Comparison of ENCODE assay signal across 1 cellular context in the genomic region with DNA sequence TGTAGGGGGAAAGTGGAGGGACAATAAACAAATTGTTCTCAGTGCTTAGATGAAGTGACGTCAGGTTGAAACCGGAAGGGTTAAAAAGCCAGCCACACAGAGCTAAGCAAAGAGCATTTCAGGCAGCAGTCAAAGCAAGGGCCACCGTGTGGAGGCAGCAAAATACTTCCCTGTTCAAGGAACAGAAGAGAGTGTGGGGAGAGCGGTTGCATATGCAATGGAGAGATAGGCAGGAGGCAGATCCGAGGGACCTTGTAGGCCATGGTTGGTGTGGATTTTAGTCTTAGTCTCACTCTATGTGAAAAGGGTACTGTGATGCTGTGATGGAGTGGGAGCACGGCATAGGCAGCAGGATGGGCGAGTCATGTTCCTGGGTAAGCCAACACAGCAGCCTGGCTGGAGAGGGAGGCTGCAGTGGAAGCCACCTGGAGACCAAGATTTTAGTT.
A peak's percentile ranks its signal among the peaks of the same experiment; 100 is the strongest.
TF ChIP-seq lines count a peak whose summit lies in the region.

No MANE protein-coding gene starts in this region.

TF ChIP-seq in HEK293, 187 proteins besides CTCF, POLR2A, EP300 and RAD21 (continued from another document):
- TF ChIP-seq, protein P1, sequence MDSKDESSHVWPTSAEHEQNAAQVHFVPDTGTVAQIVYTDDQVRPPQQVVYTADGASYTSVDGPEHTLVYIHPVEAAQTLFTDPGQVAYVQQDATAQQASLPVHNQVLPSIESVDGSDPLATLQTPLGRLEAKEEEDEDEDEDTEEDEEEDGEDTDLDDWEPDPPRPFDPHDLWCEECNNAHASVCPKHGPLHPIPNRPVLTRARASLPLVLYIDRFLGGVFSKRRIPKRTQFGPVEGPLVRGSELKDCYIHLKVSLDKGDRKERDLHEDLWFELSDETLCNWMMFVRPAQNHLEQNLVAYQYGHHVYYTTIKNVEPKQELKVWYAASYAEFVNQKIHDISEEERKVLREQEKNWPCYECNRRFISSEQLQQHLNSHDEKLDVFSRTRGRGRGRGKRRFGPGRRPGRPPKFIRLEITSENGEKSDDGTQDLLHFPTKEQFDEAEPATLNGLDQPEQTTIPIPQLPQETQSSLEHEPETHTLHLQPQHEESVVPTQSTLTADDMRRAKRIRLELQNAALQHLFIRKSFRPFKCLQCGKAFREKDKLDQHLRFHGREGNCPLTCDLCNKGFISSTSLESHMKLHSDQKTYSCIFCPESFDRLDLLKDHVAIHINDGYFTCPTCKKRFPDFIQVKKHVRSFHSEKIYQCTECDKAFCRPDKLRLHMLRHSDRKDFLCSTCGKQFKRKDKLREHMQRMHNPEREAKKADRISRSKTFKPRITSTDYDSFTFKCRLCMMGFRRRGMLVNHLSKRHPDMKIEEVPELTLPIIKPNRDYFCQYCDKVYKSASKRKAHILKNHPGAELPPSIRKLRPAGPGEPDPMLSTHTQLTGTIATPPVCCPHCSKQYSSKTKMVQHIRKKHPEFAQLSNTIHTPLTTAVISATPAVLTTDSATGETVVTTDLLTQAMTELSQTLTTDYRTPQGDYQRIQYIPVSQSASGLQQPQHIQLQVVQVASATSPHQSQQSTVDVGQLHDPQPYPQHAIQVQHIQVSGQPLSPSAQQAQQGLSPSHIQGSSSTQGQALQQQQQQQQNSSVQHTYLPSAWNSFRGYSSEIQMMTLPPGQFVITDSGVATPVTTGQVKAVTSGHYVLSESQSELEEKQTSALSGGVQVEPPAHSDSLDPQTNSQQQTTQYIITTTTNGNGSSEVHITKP (tag by site-specific recombination; IDR thresholded peaks at IDR 0.05): peak; percentile 23; the same call in 1 of the 2 replicates
- TF ChIP-seq, protein P2, sequence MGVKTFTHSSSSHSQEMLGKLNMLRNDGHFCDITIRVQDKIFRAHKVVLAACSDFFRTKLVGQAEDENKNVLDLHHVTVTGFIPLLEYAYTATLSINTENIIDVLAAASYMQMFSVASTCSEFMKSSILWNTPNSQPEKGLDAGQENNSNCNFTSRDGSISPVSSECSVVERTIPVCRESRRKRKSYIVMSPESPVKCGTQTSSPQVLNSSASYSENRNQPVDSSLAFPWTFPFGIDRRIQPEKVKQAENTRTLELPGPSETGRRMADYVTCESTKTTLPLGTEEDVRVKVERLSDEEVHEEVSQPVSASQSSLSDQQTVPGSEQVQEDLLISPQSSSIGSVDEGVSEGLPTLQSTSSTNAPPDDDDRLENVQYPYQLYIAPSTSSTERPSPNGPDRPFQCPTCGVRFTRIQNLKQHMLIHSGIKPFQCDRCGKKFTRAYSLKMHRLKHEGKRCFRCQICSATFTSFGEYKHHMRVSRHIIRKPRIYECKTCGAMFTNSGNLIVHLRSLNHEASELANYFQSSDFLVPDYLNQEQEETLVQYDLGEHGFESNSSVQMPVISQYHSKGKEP (tag by site-specific recombination; IDR thresholded peaks at IDR 0.05): no peak
- TF ChIP-seq ZNF692 (tag by site-specific recombination; IDR thresholded peaks at IDR 0.05): peak; percentile 27; the same call in 1 of the 2 replicates
- peak; percentile 63 for TF ChIP-seq ZNF335 (tag by site-specific recombination; conservative IDR thresholded peaks at IDR 0.05)
- no peak for TF ChIP-seq SALL2 (tag by site-specific recombination; IDR thresholded peaks at IDR 0.05; ENCODE audit: borderline replicate concordance)
